In genomic region chr15:71732636-71733035, GRCh38 we compare ENCODE assay signal across 21 cellular contexts.
"Had no signal": no experiment of that assay in that cellular context is flagged by ENCODE, and none has a peak within 500 bp of the region (broad histone marks: within the 10 kb centered on the region; RNA-seq: fewer than 3 reads in every experiment).

No MANE protein-coding gene starts in this region.

- H3K36me3 ChIP-seq: neural progenitor cell, right atrium auricular region, spleen, suprapubic skin had no signal

- H3K4me1 ChIP-seq: parathyroid adenoma, psoas muscle had no signal

- H3K27ac Mint-ChIP-seq: activated CD8-positive, alpha-beta T cell treated with anti-CD3 and anti-CD28 coated beads for 36 hours; activated naive CD4-positive, alpha-beta T cell treated with anti-CD3 and anti-CD28 coated beads, Interleukin-2, amount 50 U/mL, for 24 hours; activated T-helper 17 cell treated with anti-CD3 and anti-CD28 coated beads, Interleukin-2, amount 50 U/mL, for 72 hours; mesothelial cell of epicardium; natural killer cell; neural progenitor cell; T-helper 17 cell had no signal

- H3K4me3 Mint-ChIP-seq: activated CD8-positive, alpha-beta T cell treated with anti-CD3 and anti-CD28 coated beads for 36 hours; activated naive CD4-positive, alpha-beta T cell treated with anti-CD3 and anti-CD28 coated beads, Interleukin-2, amount 50 U/mL, for 24 hours; activated T-cell treated with anti-CD3 and anti-CD28 coated beads, Interleukin-2, amount 50 U/mL, for 4 hours; activated T-helper 17 cell treated with anti-CD3 and anti-CD28 coated beads, Interleukin-2, amount 50 U/mL, for 72 hours; mesothelial cell of epicardium; natural killer cell; neural progenitor cell; T-helper 17 cell had no signal

- H3K4me1 Mint-ChIP-seq: activated naive CD4-positive, alpha-beta T cell treated with anti-CD3 and anti-CD28 coated beads, Interleukin-2, amount 50 U/mL, for 24 hours; activated T-helper 17 cell treated with anti-CD3 and anti-CD28 coated beads, Interleukin-2, amount 50 U/mL, for 72 hours; natural killer cell; neural progenitor cell had no signal

- H3K9me3 ChIP-seq: psoas muscle, right atrium auricular region, spleen, suprapubic skin, tibial artery had no signal

- ATAC-seq: activated CD8-positive, alpha-beta T cell treated with anti-CD3 and anti-CD28 coated beads for 36 hours; activated T-cell treated with anti-CD3 and anti-CD28 coated beads, Interleukin-2, amount 50 U/mL, for 4 hours; activated T-helper 17 cell treated with anti-CD3 and anti-CD28 coated beads, Interleukin-2, amount 50 U/mL, for 72 hours; natural killer cell; psoas muscle; T-helper 17 cell had no signal

- DNase-seq: activated CD4-positive, alpha-beta T cell treated with anti-CD3 and anti-CD28 coated beads, Interleukin-2, amount 50 U/mL, for 1 hour; activated CD4-positive, CD25-positive, alpha-beta regulatory T cell treated with anti-CD3 and anti-CD28 coated beads, Interleukin-2, amount 50 U/mL, for 72 hours; activated CD8-positive, alpha-beta T cell treated with anti-CD3 and anti-CD28 coated beads for 36 hours; activated T-cell treated with anti-CD3 and anti-CD28 coated beads, Interleukin-2, amount 50 U/mL, for 4 hours; effector memory CD4-positive, alpha-beta T cell; head of caudate nucleus; natural killer cell; occipital lobe; psoas muscle; spleen; stimulated activated naive CD4-positive, alpha-beta T cell; T-helper 17 cell; T1000; tibial artery had no signal

- H3K27me3 ChIP-seq: neural progenitor cell, right atrium auricular region, suprapubic skin, tibial artery had no signal

- H3K36me3 Mint-ChIP-seq: activated naive CD4-positive, alpha-beta T cell treated with anti-CD3 and anti-CD28 coated beads, Interleukin-2, amount 50 U/mL, for 24 hours; natural killer cell; neural progenitor cell had no signal

- H3K9me3 Mint-ChIP-seq: activated CD8-positive, alpha-beta T cell treated with anti-CD3 and anti-CD28 coated beads for 36 hours; activated naive CD4-positive, alpha-beta T cell treated with anti-CD3 and anti-CD28 coated beads, Interleukin-2, amount 50 U/mL, for 24 hours; activated T-cell treated with anti-CD3 and anti-CD28 coated beads, Interleukin-2, amount 50 U/mL, for 4 hours; activated T-helper 17 cell treated with anti-CD3 and anti-CD28 coated beads, Interleukin-2, amount 50 U/mL, for 72 hours; mesothelial cell of epicardium; natural killer cell; neural progenitor cell had no signal

- H3K4me3 ChIP-seq: neural progenitor cell, psoas muscle, right atrium auricular region, spleen, suprapubic skin, tibial artery had no signal

- H3K27ac ChIP-seq: neural progenitor cell, parathyroid adenoma, psoas muscle, right atrium auricular region, spleen, suprapubic skin, tibial artery had no signal
